ENCODE assay signal across 1 cellular context in the genomic region with DNA sequence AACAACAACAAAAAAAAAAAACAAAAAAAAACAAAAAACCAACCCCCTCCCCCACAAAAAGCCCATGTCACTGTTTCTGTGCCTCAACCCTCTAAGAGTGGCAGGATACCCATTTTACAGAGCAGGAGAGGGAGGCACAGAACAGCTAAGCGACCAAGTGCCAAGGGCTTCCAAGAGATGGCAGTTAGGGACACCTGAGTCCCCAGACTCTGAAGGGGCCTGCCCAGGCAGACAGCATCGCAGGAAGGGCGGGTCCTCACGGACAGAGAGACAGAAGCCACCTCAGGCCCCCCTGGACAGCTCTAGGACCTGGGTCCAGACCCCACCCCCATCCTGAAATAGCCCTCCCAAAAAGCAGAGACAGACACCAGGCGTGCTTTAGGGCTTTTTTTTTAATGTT.
TF ChIP-seq lines count a peak whose summit lies in the region.

No MANE protein-coding gene starts in this region.

TF ChIP-seq in H1, 55 proteins besides CTCF, POLR2A, EP300 and RAD21:
- TF ChIP-seq POLR2AphosphoS5 (IDR thresholded peaks at IDR 0.05; ENCODE audit: low read depth, low read length) (no peak), HDAC2 (IDR thresholded peaks at IDR 0.05; ENCODE audit: borderline replicate concordance in 1 of 2, low read depth in 2 of 2, low read length in 2 of 2) (no peak), HDAC6 (IDR thresholded peaks at IDR 0.05; ENCODE audit: low read depth, low read length) (no peak), KDM5A (IDR thresholded peaks at IDR 0.05; ENCODE audit: low read length) (no peak), BCL11A (IDR thresholded peaks at IDR 0.05; ENCODE audit: low read depth in 2 of 2, low read length in 2 of 2) (no peak), POU5F1 (IDR thresholded peaks at IDR 0.05; ENCODE audit: low read depth, low read length) (no peak), TCF12 (IDR thresholded peaks at IDR 0.05; ENCODE audit: low read depth, low read length) (no peak), NANOG (IDR thresholded peaks at IDR 0.05; ENCODE audit: insufficient read depth, low read depth, low read length, poor library complexity, severe bottlenecking) (no peak)
- TF ChIP-seq, protein P1, sequence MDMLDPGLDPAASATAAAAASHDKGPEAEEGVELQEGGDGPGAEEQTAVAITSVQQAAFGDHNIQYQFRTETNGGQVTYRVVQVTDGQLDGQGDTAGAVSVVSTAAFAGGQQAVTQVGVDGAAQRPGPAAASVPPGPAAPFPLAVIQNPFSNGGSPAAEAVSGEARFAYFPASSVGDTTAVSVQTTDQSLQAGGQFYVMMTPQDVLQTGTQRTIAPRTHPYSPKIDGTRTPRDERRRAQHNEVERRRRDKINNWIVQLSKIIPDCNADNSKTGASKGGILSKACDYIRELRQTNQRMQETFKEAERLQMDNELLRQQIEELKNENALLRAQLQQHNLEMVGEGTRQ (IDR thresholded peaks at IDR 0.05; ENCODE audit: low read length), result no peak
- TF ChIP-seq, protein P2, sequence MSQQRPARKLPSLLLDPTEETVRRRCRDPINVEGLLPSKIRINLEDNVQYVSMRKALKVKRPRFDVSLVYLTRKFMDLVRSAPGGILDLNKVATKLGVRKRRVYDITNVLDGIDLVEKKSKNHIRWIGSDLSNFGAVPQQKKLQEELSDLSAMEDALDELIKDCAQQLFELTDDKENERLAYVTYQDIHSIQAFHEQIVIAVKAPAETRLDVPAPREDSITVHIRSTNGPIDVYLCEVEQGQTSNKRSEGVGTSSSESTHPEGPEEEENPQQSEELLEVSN (IDR thresholded peaks at IDR 0.05), result no peak
- TF ChIP-seq, protein P3, sequence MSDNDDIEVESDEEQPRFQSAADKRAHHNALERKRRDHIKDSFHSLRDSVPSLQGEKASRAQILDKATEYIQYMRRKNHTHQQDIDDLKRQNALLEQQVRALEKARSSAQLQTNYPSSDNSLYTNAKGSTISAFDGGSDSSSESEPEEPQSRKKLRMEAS (IDR thresholded peaks at IDR 0.05), result no peak
TF ChIP-seq in H1: peak in this region for 0.
